1 cellular context compared by ENCODE assay signal in genomic region chr3:16309558-16309957, GRCh38.
TF ChIP-seq lines count a peak whose summit lies in the region.

No MANE protein-coding gene starts in this region.

TF ChIP-seq in K562, 482 proteins besides CTCF, POLR2A, EP300 and RAD21 (continued from another document and continues in another):
- TF ChIP-seq ZNF318 (IDR thresholded peaks at IDR 0.05; ENCODE audit: borderline replicate concordance in 1 of 2, low read depth in 1 of 2): no peak
- TF ChIP-seq GTF2E2 (tag; IDR thresholded peaks at IDR 0.05): no peak
- no peak for TF ChIP-seq FOXK1 (CRISPR knock-in tag; IDR thresholded peaks at IDR 0.05; ENCODE audit: borderline replicate concordance)
- no peak for TF ChIP-seq XRCC4 (IDR thresholded peaks at IDR 0.05; ENCODE audit: extremely low read depth, insufficient read depth, insufficient read length)
- TF ChIP-seq, protein P1, sequence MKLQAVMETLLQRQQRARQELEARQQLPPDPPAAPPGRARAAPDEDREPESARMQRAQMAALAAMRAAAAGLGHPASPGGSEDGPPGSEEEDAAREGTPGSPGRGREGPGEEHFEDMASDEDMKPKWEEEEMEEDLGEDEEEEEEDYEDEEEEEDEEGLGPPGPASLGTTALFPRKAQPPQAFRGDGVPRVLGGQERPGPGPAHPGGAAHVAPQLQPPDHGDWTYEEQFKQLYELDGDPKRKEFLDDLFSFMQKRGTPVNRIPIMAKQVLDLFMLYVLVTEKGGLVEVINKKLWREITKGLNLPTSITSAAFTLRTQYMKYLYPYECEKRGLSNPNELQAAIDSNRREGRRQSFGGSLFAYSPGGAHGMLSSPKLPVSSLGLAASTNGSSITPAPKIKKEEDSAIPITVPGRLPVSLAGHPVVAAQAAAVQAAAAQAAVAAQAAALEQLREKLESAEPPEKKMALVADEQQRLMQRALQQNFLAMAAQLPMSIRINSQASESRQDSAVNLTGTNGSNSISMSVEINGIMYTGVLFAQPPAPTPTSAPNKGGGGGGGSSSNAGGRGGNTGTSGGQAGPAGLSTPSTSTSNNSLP (IDR thresholded peaks at IDR 0.05; ENCODE audit: borderline replicate concordance, low read depth, low read length): peak; percentile 86; the same call in 1 of the 2 replicates
- TF ChIP-seq MED1 (CRISPR knock-in tag; IDR thresholded peaks at IDR 0.05; ENCODE audit: borderline replicate concordance): no peak
- no peak for TF ChIP-seq ZNF384 (IDR thresholded peaks at IDR 0.05; ENCODE audit: low read depth, low read length)
- TF ChIP-seq SMARCA4 (IDR thresholded peaks at IDR 0.05): peak; percentile 98
- TF ChIP-seq, protein P2, sequence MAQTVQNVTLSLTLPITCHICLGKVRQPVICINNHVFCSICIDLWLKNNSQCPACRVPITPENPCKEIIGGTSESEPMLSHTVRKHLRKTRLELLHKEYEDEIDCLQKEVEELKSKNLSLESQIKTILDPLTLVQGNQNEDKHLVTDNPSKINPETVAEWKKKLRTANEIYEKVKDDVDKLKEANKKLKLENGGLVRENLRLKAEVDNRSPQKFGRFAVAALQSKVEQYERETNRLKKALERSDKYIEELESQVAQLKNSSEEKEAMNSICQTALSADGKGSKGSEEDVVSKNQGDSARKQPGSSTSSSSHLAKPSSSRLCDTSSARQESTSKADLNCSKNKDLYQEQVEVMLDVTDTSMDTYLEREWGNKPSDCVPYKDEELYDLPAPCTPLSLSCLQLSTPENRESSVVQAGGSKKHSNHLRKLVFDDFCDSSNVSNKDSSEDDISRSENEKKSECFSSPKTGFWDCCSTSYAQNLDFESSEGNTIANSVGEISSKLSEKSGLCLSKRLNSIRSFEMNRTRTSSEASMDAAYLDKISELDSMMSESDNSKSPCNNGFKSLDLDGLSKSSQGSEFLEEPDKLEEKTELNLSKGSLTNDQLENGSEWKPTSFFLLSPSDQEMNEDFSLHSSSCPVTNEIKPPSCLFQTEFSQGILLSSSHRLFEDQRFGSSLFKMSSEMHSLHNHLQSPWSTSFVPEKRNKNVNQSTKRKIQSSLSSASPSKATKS (CRISPR knock-in tag; IDR thresholded peaks at IDR 0.05): no peak
- TF ChIP-seq, protein P3, sequence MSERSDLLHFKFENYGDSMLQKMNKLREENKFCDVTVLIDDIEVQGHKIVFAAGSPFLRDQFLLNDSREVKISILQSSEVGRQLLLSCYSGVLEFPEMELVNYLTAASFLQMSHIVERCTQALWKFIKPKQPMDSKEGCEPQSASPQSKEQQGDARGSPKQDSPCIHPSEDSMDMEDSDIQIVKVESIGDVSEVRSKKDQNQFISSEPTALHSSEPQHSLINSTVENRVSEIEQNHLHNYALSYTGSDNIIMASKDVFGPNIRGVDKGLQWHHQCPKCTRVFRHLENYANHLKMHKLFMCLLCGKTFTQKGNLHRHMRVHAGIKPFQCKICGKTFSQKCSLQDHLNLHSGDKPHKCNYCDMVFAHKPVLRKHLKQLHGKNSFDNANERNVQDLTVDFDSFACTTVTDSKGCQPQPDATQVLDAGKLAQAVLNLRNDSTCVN (CRISPR knock-in tag; IDR thresholded peaks at IDR 0.05): no peak
- no peak for TF ChIP-seq CHD4 (IDR thresholded peaks at IDR 0.05; ENCODE audit: insufficient read depth, insufficient replicate concordance, low read depth, low read length, poor library complexity, severe bottlenecking)
- peak; percentile 25 for TF ChIP-seq STAT5A (IDR thresholded peaks at IDR 0.05; ENCODE audit: borderline replicate concordance, low read length)
- TF ChIP-seq KLF1 (tag; IDR thresholded peaks at IDR 0.05): no peak
- no peak for TF ChIP-seq HNRNPLL (IDR thresholded peaks at IDR 0.05; ENCODE audit: low read depth, low read length, poor library complexity, severe bottlenecking)
- no peak for TF ChIP-seq ATF2 (CRISPR knock-in tag; IDR thresholded peaks at IDR 0.05)
- TF ChIP-seq, protein P4, sequence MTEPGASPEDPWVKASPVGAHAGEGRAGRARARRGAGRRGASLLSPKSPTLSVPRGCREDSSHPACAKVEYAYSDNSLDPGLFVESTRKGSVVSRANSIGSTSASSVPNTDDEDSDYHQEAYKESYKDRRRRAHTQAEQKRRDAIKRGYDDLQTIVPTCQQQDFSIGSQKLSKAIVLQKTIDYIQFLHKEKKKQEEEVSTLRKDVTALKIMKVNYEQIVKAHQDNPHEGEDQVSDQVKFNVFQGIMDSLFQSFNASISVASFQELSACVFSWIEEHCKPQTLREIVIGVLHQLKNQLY (CRISPR knock-in tag; conservative IDR thresholded peaks at IDR 0.05): no peak
- no peak for TF ChIP-seq ARID2 (IDR thresholded peaks at IDR 0.05)
- TF ChIP-seq FOS (IDR thresholded peaks at IDR 0.05; ENCODE audit: extremely low read depth, insufficient read length): peak; percentile 76
- no peak for TF ChIP-seq OTX1 (CRISPR knock-in tag; IDR thresholded peaks at IDR 0.05)
- TF ChIP-seq RNF2 (IDR thresholded peaks at IDR 0.05): 0 out of 2 replicates have a peak, but pooled peaks have one; percentile 30
- TF ChIP-seq GATAD2B (IDR thresholded peaks at IDR 0.05; ENCODE audit: borderline replicate concordance): peak; percentile 71; the same call in 1 of the 2 replicates
- TF ChIP-seq HDGF (IDR thresholded peaks at IDR 0.05): no peak
- peak; percentile 94 for TF ChIP-seq SMARCC2 (IDR thresholded peaks at IDR 0.05; ENCODE audit: low read depth)
- TF ChIP-seq FOSL1 (tag; conservative IDR thresholded peaks at IDR 0.05): peak; percentile 92
- TF ChIP-seq MCM5 (IDR thresholded peaks at IDR 0.05; ENCODE audit: low read depth): no peak
- no peak for TF ChIP-seq PPARD (CRISPR knock-in tag; IDR thresholded peaks at IDR 0.05)
- TF ChIP-seq FUS (optimal IDR thresholded peaks at IDR 0.05; ENCODE audit: low read depth, low read length): no peak
- 0 out of 4 replicates have a peak, but pooled peaks of 1 of the 2 experiments have one; percentile 45 for TF ChIP-seq TBL1XR1 (IDR thresholded peaks at IDR 0.05; ENCODE audit: low read length in 2 of 2)
- TF ChIP-seq ETS1 (conservative IDR thresholded peaks at IDR 0.05; ENCODE audit: control insufficient read depth, low read depth, low read length): no peak
- no peak for TF ChIP-seq DACH1 (IDR thresholded peaks at IDR 0.05; ENCODE audit: partially characterized antibody)
- no peak for TF ChIP-seq NELFE (IDR thresholded peaks at IDR 0.05; ENCODE audit: insufficient read depth, insufficient read length)
- no peak for TF ChIP-seq ZNF766 (CRISPR knock-in tag; conservative IDR thresholded peaks at IDR 0.05)
- TF ChIP-seq ESRRB (CRISPR knock-in tag; IDR thresholded peaks at IDR 0.05; ENCODE audit: borderline replicate concordance): no peak
- TF ChIP-seq, protein P5, sequence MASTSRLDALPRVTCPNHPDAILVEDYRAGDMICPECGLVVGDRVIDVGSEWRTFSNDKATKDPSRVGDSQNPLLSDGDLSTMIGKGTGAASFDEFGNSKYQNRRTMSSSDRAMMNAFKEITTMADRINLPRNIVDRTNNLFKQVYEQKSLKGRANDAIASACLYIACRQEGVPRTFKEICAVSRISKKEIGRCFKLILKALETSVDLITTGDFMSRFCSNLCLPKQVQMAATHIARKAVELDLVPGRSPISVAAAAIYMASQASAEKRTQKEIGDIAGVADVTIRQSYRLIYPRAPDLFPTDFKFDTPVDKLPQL (IDR thresholded peaks at IDR 0.05; ENCODE audit: extremely low read depth, insufficient read length): no peak
- TF ChIP-seq ZBTB17 (CRISPR knock-in tag; IDR thresholded peaks at IDR 0.05): no peak
- TF ChIP-seq, protein P6, sequence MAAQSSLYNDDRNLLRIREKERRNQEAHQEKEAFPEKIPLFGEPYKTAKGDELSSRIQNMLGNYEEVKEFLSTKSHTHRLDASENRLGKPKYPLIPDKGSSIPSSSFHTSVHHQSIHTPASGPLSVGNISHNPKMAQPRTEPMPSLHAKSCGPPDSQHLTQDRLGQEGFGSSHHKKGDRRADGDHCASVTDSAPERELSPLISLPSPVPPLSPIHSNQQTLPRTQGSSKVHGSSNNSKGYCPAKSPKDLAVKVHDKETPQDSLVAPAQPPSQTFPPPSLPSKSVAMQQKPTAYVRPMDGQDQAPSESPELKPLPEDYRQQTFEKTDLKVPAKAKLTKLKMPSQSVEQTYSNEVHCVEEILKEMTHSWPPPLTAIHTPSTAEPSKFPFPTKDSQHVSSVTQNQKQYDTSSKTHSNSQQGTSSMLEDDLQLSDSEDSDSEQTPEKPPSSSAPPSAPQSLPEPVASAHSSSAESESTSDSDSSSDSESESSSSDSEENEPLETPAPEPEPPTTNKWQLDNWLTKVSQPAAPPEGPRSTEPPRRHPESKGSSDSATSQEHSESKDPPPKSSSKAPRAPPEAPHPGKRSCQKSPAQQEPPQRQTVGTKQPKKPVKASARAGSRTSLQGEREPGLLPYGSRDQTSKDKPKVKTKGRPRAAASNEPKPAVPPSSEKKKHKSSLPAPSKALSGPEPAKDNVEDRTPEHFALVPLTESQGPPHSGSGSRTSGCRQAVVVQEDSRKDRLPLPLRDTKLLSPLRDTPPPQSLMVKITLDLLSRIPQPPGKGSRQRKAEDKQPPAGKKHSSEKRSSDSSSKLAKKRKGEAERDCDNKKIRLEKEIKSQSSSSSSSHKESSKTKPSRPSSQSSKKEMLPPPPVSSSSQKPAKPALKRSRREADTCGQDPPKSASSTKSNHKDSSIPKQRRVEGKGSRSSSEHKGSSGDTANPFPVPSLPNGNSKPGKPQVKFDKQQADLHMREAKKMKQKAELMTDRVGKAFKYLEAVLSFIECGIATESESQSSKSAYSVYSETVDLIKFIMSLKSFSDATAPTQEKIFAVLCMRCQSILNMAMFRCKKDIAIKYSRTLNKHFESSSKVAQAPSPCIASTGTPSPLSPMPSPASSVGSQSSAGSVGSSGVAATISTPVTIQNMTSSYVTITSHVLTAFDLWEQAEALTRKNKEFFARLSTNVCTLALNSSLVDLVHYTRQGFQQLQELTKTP (IDR thresholded peaks at IDR 0.05; ENCODE audit: low read depth in 1 of 2, partially characterized antibody in 2 of 2): no peak
- no peak for TF ChIP-seq SETDB1 (IDR thresholded peaks at IDR 0.05; ENCODE audit: low read length)
- peak in 1 of 2 experiments; percentile 83; a peak in 2 of 3 replicates for TF ChIP-seq CBX3 (IDR thresholded peaks at IDR 0.05; ENCODE audit: borderline replicate concordance in 1 of 2, low read length in 2 of 2)
- TF ChIP-seq DMBX1 (CRISPR knock-in tag; IDR thresholded peaks at IDR 0.05; ENCODE audit: borderline replicate concordance): no peak; the same call in 1 of the 2 replicates
- peak; percentile 47 for TF ChIP-seq TAL1 (IDR thresholded peaks at IDR 0.05)
